15 cellular contexts compared by ENCODE assay signal in genomic region chr1:18569251-18569650, GRCh38.
A peak's percentile ranks its signal among the peaks of the same experiment; 100 is the strongest.
DNase-seq lines count a peak whose midpoint lies in the region; ATAC-seq and TF ChIP-seq lines count a peak whose summit lies in the region.
"Had no signal": no experiment of that assay in that cellular context is flagged by ENCODE, and none has a peak within 500 bp of the region (broad histone marks: within the 10 kb centered on the region; RNA-seq: fewer than 3 reads in every experiment).

No MANE protein-coding gene starts in this region.

- H3F3A ChIP-seq in SK-N-SH (replicated peaks; ENCODE audit: insufficient read depth), result no peaks in the 10 kb centered on the region

- no peak for TF ChIP-seq EP300 in SK-N-SH (IDR thresholded peaks at IDR 0.05; ENCODE audit: borderline replicate concordance in 1 of 2, low read depth in 1 of 2, low read length in 1 of 2)

- H3K36me3 ChIP-seq in SK-N-SH (replicated peaks in 1 of 2; ENCODE audit: control insufficient read depth in 1 of 2, insufficient read depth in 2 of 2, low read length in 1 of 2) (no peaks in the 10 kb centered on the region), BE2C (no peaks in the 10 kb centered on the region)

- no peak for TF ChIP-seq RAD21 in SK-N-SH (IDR thresholded peaks at IDR 0.05; ENCODE audit: low read length)

- TF ChIP-seq CTCF in SK-N-SH (IDR thresholded peaks at IDR 0.05) (no peak), BE2C (IDR thresholded peaks at IDR 0.05; ENCODE audit: low read depth, low read length) (no peak), VCaP (conservative IDR thresholded peaks at IDR 0.05) (no peak)

- H3K4me1 ChIP-seq in SK-N-SH (ENCODE audit: control insufficient read depth in 1 of 2, insufficient read depth in 2 of 2, low read depth in 1 of 2, low read length in 1 of 2), result peaks cover 0 to 17% of the 10 kb centered on the region in 2 experiments; a peak in 1 of 4 replicates
- no peaks in the 10 kb centered on the region for H3K4me1 ChIP-seq in BE2C

- 19% methylated on average over 5 of the region's 8 CpGs for WGBS in SK-N-SH (ENCODE audit: low lambda C conversion rate)

- ATAC-seq in SK-N-SH treated with all-trans-retinoic acid at 6 μM for 48 hours (no peak), left ventricle myocardium superior (peak; percentile 63)
- ATAC-seq: HepG2 had no signal

- H4K20me1 ChIP-seq in SK-N-SH (ENCODE audit: insufficient read depth), result no peaks in the 10 kb centered on the region

- H3K27me3 ChIP-seq in SK-N-SH (ENCODE audit: insufficient read depth), result no peaks in the 10 kb centered on the region
- H3K27me3 ChIP-seq in BE2C, result no peaks in the 10 kb centered on the region

- CTCF ChIA-PET in SK-N-SH (lab: Yijun Ruan, JAX), result interaction anchor here (0.7 to 7.4 kb wide), 8 partner anchors 10 to 660 kb away, joined by 3 to 69 read pairs (median 6); no protein-coding TSS in a partner anchor

- no peaks in the 10 kb centered on the region for H3K79me2 ChIP-seq in SK-N-SH (ENCODE audit: insufficient read depth)

- POLR2A ChIA-PET in SK-N-SH (lab: Yijun Ruan, JAX), result no interaction called here

- H3K4me3 ChIP-seq in SK-N-SH (ENCODE audit: low read depth in 2 of 2, low read length in 1 of 2) (no peak overlapping the region), BE2C (ENCODE audit: low read depth, low read length) (no peak overlapping the region)

- H2AFZ ChIP-seq in SK-N-SH (ENCODE audit: low read depth), result no peak overlapping the region

- intact Hi-C loops in left ventricle myocardium superior (cut with micrococcal nuclease), result no loop called here

- no peak overlapping the region for H3K4me2 ChIP-seq in SK-N-SH

- no peaks in the 10 kb centered on the region for H3K9me3 ChIP-seq in SK-N-SH
- H3K9me3 ChIP-seq in BE2C, result no peaks in the 10 kb centered on the region

- DNase-seq in SK-N-SH, result peak; percentile 63
- DNase-seq in BE2C, result peak; percentile 22
- DNase-seq in left ventricle myocardium superior, result peak; percentile 58
- no peak for DNase-seq in stimulated activated naive CD4-positive, alpha-beta T cell (lab: John Stamatoyannopoulos, UW)
- DNase-seq in stimulated activated CD8-positive, alpha-beta memory T cell treated with anti-CD3 and anti-CD28 coated beads, Interleukin-4, amount 100 ng/mL, for 48 hours, result no peak
- DNase-seq: CD4-positive, CD25-positive, alpha-beta regulatory T cell; COR-L47; DMS 273 treated with DMSO at 0.1 percent for 48 hours; DMS53; GF-D8; GOT3; H9 had no signal

- no peaks in the 10 kb centered on the region for H3K9me2 ChIP-seq in SK-N-SH

- no peak overlapping the region for H3K9ac ChIP-seq in SK-N-SH

- H3K27ac ChIP-seq in SK-N-SH (ENCODE audit: low read depth in 2 of 2, low read length in 1 of 2), result peak overlapping the region in 1 of 2 experiments; percentile 48; a peak in 2 of 4 replicates
- H3K27ac ChIP-seq in VCaP, result peak overlapping the region; percentile 44; the same call in 1 of the 2 replicates

TF ChIP-seq in SK-N-SH, 30 proteins besides CTCF, POLR2A, EP300 and RAD21:
- TF ChIP-seq FOSL2 (IDR thresholded peaks at IDR 0.05; ENCODE audit: borderline replicate concordance, low read depth) (no peak), NFIC (IDR thresholded peaks at IDR 0.05; ENCODE audit: borderline replicate concordance) (no peak), TAF1 (IDR thresholded peaks at IDR 0.05; ENCODE audit: borderline replicate concordance, low read depth, low read length) (no peak), REST (IDR thresholded peaks at IDR 0.05; ENCODE audit: low read depth, low read length) (no peak), MAX (IDR thresholded peaks at IDR 0.05; ENCODE audit: low read depth) (no peak), MXI1 (IDR thresholded peaks at IDR 0.05; ENCODE audit: low read depth, low read length) (peak; percentile 19; the same call in 1 of the 2 replicates), EZH2phosphoT487 (IDR thresholded peaks at IDR 0.05; ENCODE audit: borderline replicate concordance, low read depth) (no peak)

TF ChIP-seq in SK-N-SH treated with all-trans-retinoic acid at 6 μM for 48 hours, 23 proteins besides CTCF, POLR2A, EP300 and RAD21:
- TF ChIP-seq TOX (CRISPR knock-in tag; IDR thresholded peaks at IDR 0.05; ENCODE audit: borderline replicate concordance) (no peak), ZNF70 (CRISPR knock-in tag; IDR thresholded peaks at IDR 0.05) (no peak), CREB5 (CRISPR knock-in tag; IDR thresholded peaks at IDR 0.05; ENCODE audit: low read depth) (no peak), ZNF8 (CRISPR knock-in tag; IDR thresholded peaks at IDR 0.05) (no peak), BACH2 (CRISPR knock-in tag; IDR thresholded peaks at IDR 0.05; ENCODE audit: borderline replicate concordance) (no peak), ZFP30 (CRISPR knock-in tag; IDR thresholded peaks at IDR 0.05) (no peak), TSHZ2 (CRISPR knock-in tag; IDR thresholded peaks at IDR 0.05) (no peak), POU6F1 (CRISPR knock-in tag; IDR thresholded peaks at IDR 0.05; ENCODE audit: borderline replicate concordance, low read depth) (no peak), CSRNP3 (CRISPR knock-in tag; IDR thresholded peaks at IDR 0.05) (no peak), RARB (CRISPR knock-in tag; IDR thresholded peaks at IDR 0.05) (no peak), SNAI2 (CRISPR knock-in tag; IDR thresholded peaks at IDR 0.05) (no peak), ZC3H10 (CRISPR knock-in tag; IDR thresholded peaks at IDR 0.05) (no peak), ESRRG (CRISPR knock-in tag; IDR thresholded peaks at IDR 0.05) (no peak), OSR1 (CRISPR knock-in tag; IDR thresholded peaks at IDR 0.05) (no peak), ZFP3 (CRISPR knock-in tag; IDR thresholded peaks at IDR 0.05) (no peak), ARNTL (CRISPR knock-in tag; IDR thresholded peaks at IDR 0.05; ENCODE audit: borderline replicate concordance, low read depth) (no peak), GLIS3 (CRISPR knock-in tag; IDR thresholded peaks at IDR 0.05) (no peak)

Comparison
In these comparisons a context has a peak if more than half of its experiments do, and no peak if none do; other contexts are left out.
1. DNase-seq: peak in SK-N-SH (single experiment), BE2C (single experiment) and left ventricle myocardium superior (single experiment); none in stimulated activated naive CD4-positive, alpha-beta T cell (0 of 6) and stimulated activated CD8-positive, alpha-beta memory T cell treated with anti-CD3 and anti-CD28 coated beads, Interleukin-4, amount 100 ng/mL, for 48 hours (single experiment).